ENCODE assay signal across 9 cellular contexts in genomic region chr6:155188707-155189496, GRCh38.
DNase-seq lines count a peak whose midpoint lies in the region; ATAC-seq and TF ChIP-seq lines count a peak whose summit lies in the region.
"Had no signal": no experiment of that assay in that cellular context is flagged by ENCODE, and none has a peak within 500 bp of the region (broad histone marks: within the 10 kb centered on the region; RNA-seq: fewer than 3 reads in every experiment).

No MANE protein-coding gene starts in this region.

- H3K36me3 ChIP-seq in breast epithelium (no peaks in the 10 kb centered on the region), muscle layer of duodenum (ENCODE audit: control insufficient read depth in 1 of 2, insufficient read depth in 2 of 2, low read length in 2 of 2) (no peaks in the 10 kb centered on the region)

- TF ChIP-seq CTCF in breast epithelium (IDR thresholded peaks at IDR 0.05), result no peak

- peak; percentile 79 for DNase-seq in AG20443 (ENCODE audit: low spot score)
- DNase-seq in LoVo (ENCODE audit: low spot score), result peak; percentile 39
- no peak for DNase-seq in breast epithelium (ENCODE audit: low spot score in 2 of 2)
- DNase-seq in NCI-H2107 (lab: John Stamatoyannopoulos, UW), result no peak

- H3K27me3 ChIP-seq in breast epithelium (no peaks in the 10 kb centered on the region), muscle layer of duodenum (ENCODE audit: low read depth, low read length) (no peaks in the 10 kb centered on the region)

- intact Hi-C loops in breast epithelium (cut with DNase I; ENCODE audit: low total_unique reads), result no loop called here

- TF ChIP-seq POLR2A in breast epithelium (IDR thresholded peaks at IDR 0.05), result no peak

- H3K9me3 ChIP-seq in breast epithelium (no peaks in the 10 kb centered on the region), muscle layer of duodenum (ENCODE audit: control insufficient read depth in 1 of 2, low read length in 2 of 2) (no peaks in the 10 kb centered on the region)

- no peak for ATAC-seq in GM18873 (IDR thresholded peaks at IDR 0.05; ENCODE audit: low FRiP score, unreplicated experiment)
- no peak for ATAC-seq in GM19452 (IDR thresholded peaks at IDR 0.05; ENCODE audit: unreplicated experiment)
- no peak for ATAC-seq in HG02571 (IDR thresholded peaks at IDR 0.05; ENCODE audit: unreplicated experiment)
- ATAC-seq: activated naive CD4-positive, alpha-beta T cell treated with anti-CD3 and anti-CD28 coated beads, Interleukin-2, amount 50 U/mL, for 72 hours had no signal

- peak overlapping the region in 2 of 3 donors; percentile 10 to 23 for H3K4me3 ChIP-seq in breast epithelium
- H3K4me3 ChIP-seq in muscle layer of duodenum (ENCODE audit: low read depth in 1 of 2, low read length in 2 of 2), result peak overlapping the region in 1 of 2 donors; percentile 3

- H3K27ac ChIP-seq in breast epithelium (peak overlapping the region; percentile 60 to 76), muscle layer of duodenum (ENCODE audit: low read length) (peak overlapping the region; percentile 26)

- H3K4me1 ChIP-seq in breast epithelium, result peaks cover 0 to 5% of the 10 kb centered on the region in 2 donors
- peaks cover 16 to 22% of the 10 kb centered on the region in 2 donors for H3K4me1 ChIP-seq in muscle layer of duodenum (ENCODE audit: control insufficient read depth in 1 of 2, insufficient read depth in 2 of 2, low read length in 2 of 2)

Comparison
In these comparisons a context has a peak if more than half of its experiments do, and no peak if none do; other contexts are left out.
1. DNase-seq: peak in AG20443 (single experiment) and LoVo (single experiment); none in breast epithelium (0 of 2) and NCI-H2107 (single experiment).